7 cellular contexts compared by ENCODE assay signal in the genomic region with DNA sequence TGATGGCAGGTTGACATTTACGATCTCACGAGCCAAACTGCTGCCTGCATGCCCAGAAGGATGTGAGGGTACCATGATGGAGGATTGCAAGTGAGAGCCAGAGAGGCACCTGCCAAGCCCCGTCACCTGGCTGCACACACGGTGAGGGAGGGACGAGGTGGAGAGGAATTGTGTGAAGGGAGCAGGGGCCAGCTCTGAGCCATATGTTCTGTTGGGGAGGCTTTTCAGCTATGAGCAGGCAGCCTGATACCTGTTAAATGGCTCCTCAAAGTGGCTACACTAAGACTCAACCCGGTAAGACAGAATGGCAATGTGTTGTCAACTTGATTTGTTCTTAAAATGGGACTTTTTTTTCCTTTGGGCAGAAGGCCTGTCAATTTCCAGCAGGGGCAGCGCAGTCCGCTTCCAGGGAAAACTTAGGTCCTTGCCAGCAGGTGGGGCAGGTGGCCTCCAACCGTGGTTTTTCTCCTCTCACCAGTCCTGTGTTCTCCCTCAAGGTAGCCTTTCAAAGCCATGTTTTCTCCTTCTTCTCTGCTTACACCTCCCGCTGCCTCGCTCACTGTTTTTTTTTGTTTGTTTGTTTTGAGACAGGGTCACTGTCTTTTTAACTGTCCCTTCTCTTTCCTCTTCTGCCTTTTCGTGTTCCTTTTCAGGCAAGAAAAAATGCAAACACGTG. TPM values are rescaled to one million over a fixed set of nuclear protein-coding genes. Genes with fewer than 3 reads are reported as not detected.
DNase-seq lines count a peak whose midpoint lies in the region; ATAC-seq and TF ChIP-seq lines count a peak whose summit lies in the region.

No MANE protein-coding gene starts in this region.

- H3K27ac ChIP-seq in esophagus squamous epithelium (peak overlapping the region; percentile 46 to 88 (median 82)), stomach (peak overlapping the region; percentile 71 to 90 (median 86))

- no peaks in the 10 kb centered on the region for H3K36me3 ChIP-seq in esophagus squamous epithelium
- no peaks in the 10 kb centered on the region for H3K36me3 ChIP-seq in stomach

- peaks cover 23 to 28% (median 24%) of the 10 kb centered on the region in 3 donors for H3K4me1 ChIP-seq in esophagus squamous epithelium
- peaks cover 12 to 33% (median 21%) of the 10 kb centered on the region in 4 donors for H3K4me1 ChIP-seq in stomach

- ATAC-seq in HG03354 (IDR thresholded peaks at IDR 0.05; ENCODE audit: poor library complexity, severe bottlenecking, unreplicated experiment), result no peak
- no peak for ATAC-seq in HG02763 (IDR thresholded peaks at IDR 0.05; ENCODE audit: unreplicated experiment)

- DNase-seq in HEK293T (ENCODE audit: extremely low spot score) (peak; percentile 72), NCI-H82 treated with DMSO at 0.1 percent for 48 hours (lab: John Stamatoyannopoulos, UW; ENCODE audit: unreplicated experiment) (peak; percentile 34), esophagus squamous epithelium (lab: John Stamatoyannopoulos, UW) (no peak), stomach (peak; percentile 75)
- DNase-seq in activated CD4-positive, alpha-beta T cell treated with anti-CD3 and anti-CD28 coated beads, Interleukin-2, amount 50 U/mL, for 4 hours, result no peak

- 59 to 64% methylated on average over 11 of the region's 13 CpGs for WGBS in esophagus squamous epithelium, 2 donors
- WGBS in stomach, 5 donors, result 37 to 64% (median 49%) methylated on average over 13 of the region's 13 CpGs

- intact Hi-C loops in esophagus squamous epithelium (cut with DNase I), result no loop called here
- intact Hi-C loops in stomach (cut with DNase I; ENCODE audit: low total_unique reads), result no loop called here

- TF ChIP-seq CTCF in esophagus squamous epithelium (IDR thresholded peaks at IDR 0.05) (peak in 3 of 6 experiments; percentile 19 to 53 (median 48)), stomach (IDR thresholded peaks at IDR 0.05) (peak in 5 of 7 experiments; percentile 25 to 81 (median 41))

- H3K9me3 ChIP-seq in esophagus squamous epithelium (no peaks in the 10 kb centered on the region), stomach (no peaks in the 10 kb centered on the region)

- CTCF ChIA-PET in HEK293T (lab: Yijun Ruan, JAX), result interaction anchor here (0.6 kb wide), 1 partner anchor 249 kb away, joined by 3 read pairs; no protein-coding TSS in a partner anchor

- POLR2A ChIA-PET in HEK293T (lab: Yijun Ruan, JAX), result no interaction called here

- H3K27me3 ChIP-seq in esophagus squamous epithelium (no peaks in the 10 kb centered on the region), stomach (no peaks in the 10 kb centered on the region)

- H3K4me3 ChIP-seq in esophagus squamous epithelium (no peak overlapping the region), stomach (no peak overlapping the region)

- TF ChIP-seq POLR2A in esophagus squamous epithelium (IDR thresholded peaks at IDR 0.05) (no peak), stomach (IDR thresholded peaks at IDR 0.05) (no peak)

- TF ChIP-seq EP300 in stomach (IDR thresholded peaks at IDR 0.05), result no peak

TF ChIP-seq in HEK293T, 16 proteins besides CTCF, POLR2A, EP300 and RAD21:
- no peak for TF ChIP-seq ARNT (IDR thresholded peaks at IDR 0.05)
- TF ChIP-seq NFRKB (IDR thresholded peaks at IDR 0.05), result no peak
- TF ChIP-seq TARDBP (IDR thresholded peaks at IDR 0.05), result no peak
- TF ChIP-seq HDGF (IDR thresholded peaks at IDR 0.05; ENCODE audit: borderline replicate concordance), result no peak
- TF ChIP-seq LEF1 (IDR thresholded peaks at IDR 0.05; ENCODE audit: borderline replicate concordance), result no peak
- no peak for TF ChIP-seq FOXK2 (IDR thresholded peaks at IDR 0.05)
- no peak for TF ChIP-seq BHLHE40 (IDR thresholded peaks at IDR 0.05; ENCODE audit: borderline replicate concordance)
- no peak for TF ChIP-seq L3MBTL2 (conservative IDR thresholded peaks at IDR 0.05)
- no peak for TF ChIP-seq SP1 (IDR thresholded peaks at IDR 0.05)

RNA-seq across cellular contexts. Expression of gene ZNRF2, which starts 57.7 kb away (rescaled TPM):
- total RNA-seq in esophagus squamous epithelium (10 to 100 TPM; 19.6 to 26.3 (median 22.5) TPM), stomach (100 to 1,000 TPM in 1 of 5 donors, 10 to 100 TPM in 4; 23.3 to 209 (median 29.0) TPM)
- polyA plus RNA-seq in stomach, result 10 to 100 TPM in 2 of 3 donors, 1 to 10 TPM in 1; 5.4 to 13.9 (median 10.3) TPM

Comparison
In these comparisons a context has a peak if more than half of its experiments do, and no peak if none do; other contexts are left out.
1. DNase-seq: peak in HEK293T (single experiment), NCI-H82 treated with DMSO at 0.1 percent for 48 hours (single experiment) and stomach (single experiment); none in esophagus squamous epithelium (single experiment) and activated CD4-positive, alpha-beta T cell treated with anti-CD3 and anti-CD28 coated beads, Interleukin-2, amount 50 U/mL, for 4 hours (0 of 2).